Comparison of ENCODE assay signal across 2 cellular contexts in genomic region chr1:205598841-205599666, GRCh38.
TF ChIP-seq lines count a peak whose summit lies in the region.

No MANE protein-coding gene starts in this region.

TF ChIP-seq in liver, 16 proteins besides CTCF, POLR2A, EP300 and RAD21:
- TF ChIP-seq ATF3 (IDR thresholded peaks at IDR 0.05) = no peak
- no peak for TF ChIP-seq HNF4G (IDR thresholded peaks at IDR 0.05)
- TF ChIP-seq NR2F2 (IDR thresholded peaks at IDR 0.05) = peak; percentile 20
- no peak for TF ChIP-seq RXRA (IDR thresholded peaks at IDR 0.05)
- TF ChIP-seq SP1 (IDR thresholded peaks at IDR 0.05) = no peak
- peak; percentile 15 to 38 for TF ChIP-seq JUND (IDR thresholded peaks at IDR 0.05)
- TF ChIP-seq HNF4A (conservative IDR thresholded peaks at IDR 0.05) = no peak
- no peak for TF ChIP-seq GABPA (IDR thresholded peaks at IDR 0.05 in 1 of 2, conservative IDR thresholded peaks at IDR 0.05 in 1 of 2)
- TF ChIP-seq YY1 (IDR thresholded peaks at IDR 0.05) = peak; percentile 29
- TF ChIP-seq EGR1 (IDR thresholded peaks at IDR 0.05; ENCODE audit: low read depth in 2 of 2) = no peak
- peak; percentile 26 for TF ChIP-seq REST (IDR thresholded peaks at IDR 0.05)

TF ChIP-seq in HepG2, 621 proteins besides CTCF, POLR2A, EP300 and RAD21:
- no peak for TF ChIP-seq ZNF672 (CRISPR knock-in tag; IDR thresholded peaks at IDR 0.05)
- no peak for TF ChIP-seq ZNF891 (CRISPR knock-in tag; IDR thresholded peaks at IDR 0.05)
- no peak for TF ChIP-seq PRPF4 (IDR thresholded peaks at IDR 0.05; ENCODE audit: low read depth, low read length, poor library complexity, severe bottlenecking)
- TF ChIP-seq ZNF709 (CRISPR knock-in tag; IDR thresholded peaks at IDR 0.05) = no peak
- no peak for TF ChIP-seq SNAPC5 (CRISPR knock-in tag; IDR thresholded peaks at IDR 0.05; ENCODE audit: borderline replicate concordance)
TF ChIP-seq in HepG2: peak in this region for 0.
